25 cellular contexts compared by ENCODE assay signal in the genomic region with DNA sequence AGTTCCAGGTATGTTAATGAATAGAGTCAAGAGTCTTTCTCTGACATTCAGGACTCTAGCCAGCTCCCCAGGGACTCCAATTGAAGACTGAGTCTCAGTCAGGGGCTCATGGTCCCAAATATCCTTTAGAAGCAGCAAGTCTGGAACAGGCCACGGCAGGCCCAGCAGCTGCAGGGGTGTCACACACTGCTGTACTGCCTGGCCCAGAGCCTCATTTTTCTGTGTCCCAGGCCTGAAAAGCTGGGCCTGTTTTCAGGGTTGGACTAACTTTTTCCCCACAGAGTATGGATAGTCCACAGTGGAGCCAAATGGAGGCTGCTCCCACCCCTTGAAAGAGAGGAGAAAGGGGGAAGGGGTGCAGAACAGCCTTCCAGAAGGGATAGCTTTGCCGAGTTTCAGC.
"Had no signal": no experiment of that assay in that cellular context is flagged by ENCODE, and none has a peak within 500 bp of the region (broad histone marks: within the 10 kb centered on the region; RNA-seq: fewer than 3 reads in every experiment).

No MANE protein-coding gene starts in this region.

- H3K9me3 ChIP-seq: body of pancreas, colonic mucosa, esophagus squamous epithelium, gastrocnemius medialis, suprapubic skin, tibial nerve had no signal

- H3K9ac ChIP-seq: parathyroid adenoma had no signal

- H3K4me1 ChIP-seq: body of pancreas, colonic mucosa, esophagus squamous epithelium, gastrocnemius medialis, parathyroid adenoma, suprapubic skin, tibial nerve had no signal

- DNase-seq: activated CD4-positive, alpha-beta T cell treated with anti-CD3 and anti-CD28 coated beads, Interleukin-2, amount 10 ng/mL, durations not matched to agents 7 days and 5 days; activated CD4-positive, CD25-positive, alpha-beta regulatory T cell treated with anti-CD3 and anti-CD28 coated beads, Interleukin-2, amount 50 U/mL, for 72 hours; activated CD8-positive, alpha-beta memory T cell treated with anti-CD3 and anti-CD28 coated beads, Interleukin-2, amount 10 ng/mL, durations not matched to agents 7 days and 5 days; activated CD8-positive, alpha-beta T cell treated with anti-CD3 and anti-CD28 coated beads for 36 hours; activated effector memory CD4-positive, alpha-beta T cell treated with anti-CD3 and anti-CD28 coated beads, Interleukin-2, amount 50 U/mL, for 16 hours; activated naive CD4-positive, alpha-beta T cell treated with anti-CD3 and anti-CD28 coated beads, Interleukin-2, amount 10 ng/mL, durations not matched to agents 7 days and 5 days; activated T-cell treated with anti-CD3 and anti-CD28 coated beads for 4 hours; anterior cingulate cortex; body of pancreas; central memory CD4-positive, alpha-beta T cell; colonic mucosa; dorsolateral prefrontal cortex; effector memory CD8-positive, alpha-beta T cell; esophagus squamous epithelium; gastrocnemius medialis; hippocampal formation; nephron progenitor cell; nucleus accumbens; small intestine; stimulated activated CD4-positive, alpha-beta T cell treated with anti-CD3 and anti-CD28 coated beads, Interleukin-2, amount 100 ng/mL, for 24 hours; stomach; WERI-Rb-1 had no signal

- H3K36me3 ChIP-seq: colonic mucosa, esophagus squamous epithelium, gastrocnemius medialis, stomach, suprapubic skin, tibial nerve, WERI-Rb-1 had no signal

- H3K4me3 ChIP-seq: body of pancreas, colonic mucosa, dorsolateral prefrontal cortex, esophagus squamous epithelium, gastrocnemius medialis, stomach, suprapubic skin, tibial nerve had no signal

- H2AFZ ChIP-seq: parathyroid adenoma had no signal

- H3K27ac ChIP-seq: body of pancreas, colonic mucosa, dorsolateral prefrontal cortex, esophagus squamous epithelium, gastrocnemius medialis, parathyroid adenoma, stomach, suprapubic skin, tibial nerve, WERI-Rb-1 had no signal

- H3K27me3 ChIP-seq: body of pancreas, colonic mucosa, esophagus squamous epithelium, stomach, suprapubic skin, tibial nerve had no signal

- H3K79me2 ChIP-seq: parathyroid adenoma had no signal
